Comparison of ENCODE assay signal across 8 cellular contexts in genomic region chr15:51094606-51095569, GRCh38. TPM values are rescaled to one million over a fixed set of nuclear protein-coding genes. Genes with fewer than 3 reads are reported as not detected.
DNase-seq lines count a peak whose midpoint lies in the region; ATAC-seq, FAIRE-seq and TF ChIP-seq lines count a peak whose summit lies in the region.

TNFAIP8L3 (minus strand) TSS chr15:51094906; CDS start chr15:51094595, 311 bp downstream.

- no peak for DNase-seq in GM12865 (ENCODE audit: low read depth)
- peak; percentile 28 for DNase-seq in NCI-H526 treated with DMSO at 0.1 percent for 48 hours (lab: John Stamatoyannopoulos, UW)
- DNase-seq in endothelial cell of umbilical vein (ENCODE audit: low read depth, low spot score) = peak; percentile 53
- peak; percentile 69 for DNase-seq in myocyte (ENCODE audit: low read depth)
- DNase-seq in HK-2 (ENCODE audit: unreplicated experiment) = no peak

- ATAC-seq in HG02642 (IDR thresholded peaks at IDR 0.05; ENCODE audit: poor library complexity, unreplicated experiment) (no peak), GM18868 (IDR thresholded peaks at IDR 0.05; ENCODE audit: unreplicated experiment) (no peak), HG03139 (IDR thresholded peaks at IDR 0.05; ENCODE audit: unreplicated experiment) (no peak)

- H3K27me3 ChIP-seq in endothelial cell of umbilical vein (ENCODE audit: control insufficient read depth in 2 of 2, insufficient read depth in 2 of 2, low read length in 2 of 2) = no peaks in the 10 kb centered on the region

- H3K9me1 ChIP-seq in endothelial cell of umbilical vein (replicated peaks; ENCODE audit: control insufficient read depth, extremely low read depth, insufficient read depth, low read length) = no peaks in the 10 kb centered on the region

- no peaks in the 10 kb centered on the region for H3K36me3 ChIP-seq in endothelial cell of umbilical vein (ENCODE audit: control insufficient read depth in 2 of 2, extremely low read depth in 1 of 2, insufficient read depth in 2 of 2, low read length in 2 of 2)

- peaks cover 60% of the 10 kb centered on the region for H3K79me2 ChIP-seq in endothelial cell of umbilical vein (ENCODE audit: control insufficient read depth, insufficient read depth, low read length)

- H3K9me3 ChIP-seq in endothelial cell of umbilical vein (replicated peaks; ENCODE audit: control insufficient read depth, insufficient read depth, low read length) = no peaks in the 10 kb centered on the region

- H2AFZ ChIP-seq in endothelial cell of umbilical vein (ENCODE audit: low read depth, low read length) = peak within 1 kb of the TSS; percentile 73

- POLR2A ChIA-PET in endothelial cell of umbilical vein (lab: Charles Lee) = interaction anchor here (0.6 kb wide), 1 partner anchor 18 kb away, joined by 4 read pairs; no protein-coding TSS in a partner anchor

- CTCF ChIA-PET in endothelial cell of umbilical vein (lab: Charles Lee) = interaction anchor here (1.1 to 5.2 kb wide), 2 partner anchors 38 to 68 kb away, joined by 7 to 36 read pairs; no protein-coding TSS in a partner anchor

- H3K4me3 ChIP-seq in GM12865 (ENCODE audit: low read depth, low read length) = peak within 1 kb of the TSS; percentile 38
- peak within 1 kb of the TSS; percentile 85 to 95 (median 91) for H3K4me3 ChIP-seq in endothelial cell of umbilical vein (replicated peaks in 1 of 3; ENCODE audit: insufficient read depth in 1 of 3, low read depth in 1 of 3, low read length in 3 of 3)

- no peaks in the 10 kb centered on the region for H4K20me1 ChIP-seq in endothelial cell of umbilical vein (replicated peaks; ENCODE audit: control insufficient read depth, extremely low read depth, insufficient read depth, low read length)

- no peak for TF ChIP-seq CTCF in GM12865 (IDR thresholded peaks at IDR 0.05; ENCODE audit: insufficient read depth, low read depth, low read length, missing control alignments)
- no peak for TF ChIP-seq CTCF in endothelial cell of umbilical vein (IDR thresholded peaks at IDR 0.05; ENCODE audit: extremely low read depth in 1 of 2, insufficient read depth in 1 of 2, low read depth in 1 of 2, low read length in 2 of 2)

- BruUV-seq in endothelial cell of umbilical vein (replicated peaks; lab: Mats Ljungman, UMichigan) = no TSS peak

- no peak for FAIRE-seq in endothelial cell of umbilical vein (lab: Jason Lieb, UNC)

- H3K4me1 ChIP-seq in endothelial cell of umbilical vein (ENCODE audit: control insufficient read depth, extremely low read depth, insufficient read depth, low read length) = peaks cover 72% of the 10 kb centered on the region

- intact Hi-C loops in endothelial cell of umbilical vein (cut with micrococcal nuclease) = loop anchor here (10.0 kb wide), 2 partner anchors 740 to 1470 kb away; partner anchors contain the start of genes DTWD1, FAM227B and GABPB1

- peak within 1 kb of the TSS; percentile 94 for H3K9ac ChIP-seq in endothelial cell of umbilical vein (replicated peaks; ENCODE audit: extremely low read depth, insufficient read depth, low read length)

- peak within 1 kb of the TSS; percentile 80 for H3K4me2 ChIP-seq in endothelial cell of umbilical vein (ENCODE audit: insufficient read depth, low read length)

- peak within 1 kb of the TSS; percentile 98 for H3K27ac ChIP-seq in endothelial cell of umbilical vein (ENCODE audit: insufficient read depth, low read depth, low read length)

- TF ChIP-seq POLR2A in endothelial cell of umbilical vein (IDR thresholded peaks at IDR 0.05; ENCODE audit: low read depth, low read length) = no peak

- dilution Hi-C loops in endothelial cell of umbilical vein (cut with MboI; ENCODE audit: extremely low pct_ligation_motif_present, low sequenced_read_pairs) = no loop called here

TF ChIP-seq in endothelial cell of umbilical vein, 7 proteins besides CTCF, POLR2A, EP300 and RAD21:
- TF ChIP-seq POLR2AphosphoS5 (IDR thresholded peaks at IDR 0.05; ENCODE audit: insufficient read depth, low read depth, low read length) = no peak
- TF ChIP-seq JUN (IDR thresholded peaks at IDR 0.05; ENCODE audit: borderline replicate concordance, insufficient read depth, insufficient read length, low read depth) = no peak
- no peak for TF ChIP-seq FOS (IDR thresholded peaks at IDR 0.05; ENCODE audit: borderline replicate concordance, insufficient read depth, low read length)
- no peak for TF ChIP-seq MYC (IDR thresholded peaks at IDR 0.05; ENCODE audit: low read depth, low read length)
- TF ChIP-seq GATA2 (IDR thresholded peaks at IDR 0.05; ENCODE audit: insufficient read depth, insufficient read length, low read depth, low read length) = no peak
- no peak for TF ChIP-seq EZH2 (IDR thresholded peaks at IDR 0.05; ENCODE audit: borderline replicate concordance, low read depth, low read length, severe bottlenecking)
- TF ChIP-seq MAX (IDR thresholded peaks at IDR 0.05; ENCODE audit: insufficient read depth, insufficient read length) = no peak

RNA-seq across cellular contexts. Expression of gene TNFAIP8L3, which starts in this region (rescaled TPM):
- 36.9 and 38.3 TPM in 2 replicates for total RNA-seq in endothelial cell of umbilical vein
- 7.6 and 8.8 TPM in 2 replicates for polyA plus RNA-seq in endothelial cell of umbilical vein
- polyA plus RNA-seq in endothelial cell of umbilical vein (2011; cell fraction: cytosol; rRNA removed) = 11.3 and 11.4 TPM in 2 replicates
- polyA plus RNA-seq in endothelial cell of umbilical vein (2011; cell fraction: nucleus; rRNA removed) = 6.0 and 7.3 TPM in 2 replicates
- polyA plus RNA-seq in endothelial cell of umbilical vein (2012) = 49.8 and 69.4 TPM in 2 replicates
- polyA minus RNA-seq in endothelial cell of umbilical vein = 14.7 and 16.4 TPM in 2 replicates
- not detected for polyA minus RNA-seq in endothelial cell of umbilical vein (2011; cell fraction: cytosol; rRNA and poly(A)+ RNA removed)
- 5.2 and 5.7 TPM in 2 replicates for polyA minus RNA-seq in endothelial cell of umbilical vein (2011; cell fraction: nucleus; rRNA and poly(A)+ RNA removed)
- 19.3 and 30.9 TPM in 2 replicates for total RNA-seq in myocyte
- polyA plus RNA-seq in myocyte (2012) = 35.6 TPM

Comparison
In these comparisons a context has a peak if more than half of its experiments do, and no peak if none do; other contexts are left out.
1. DNase-seq: peak in NCI-H526 treated with DMSO at 0.1 percent for 48 hours (single experiment), endothelial cell of umbilical vein (single experiment) and myocyte (single experiment); none in GM12865 (single experiment) and HK-2 (single experiment).